Comparison of ENCODE assay signal across 8 cellular contexts in the genomic region with DNA sequence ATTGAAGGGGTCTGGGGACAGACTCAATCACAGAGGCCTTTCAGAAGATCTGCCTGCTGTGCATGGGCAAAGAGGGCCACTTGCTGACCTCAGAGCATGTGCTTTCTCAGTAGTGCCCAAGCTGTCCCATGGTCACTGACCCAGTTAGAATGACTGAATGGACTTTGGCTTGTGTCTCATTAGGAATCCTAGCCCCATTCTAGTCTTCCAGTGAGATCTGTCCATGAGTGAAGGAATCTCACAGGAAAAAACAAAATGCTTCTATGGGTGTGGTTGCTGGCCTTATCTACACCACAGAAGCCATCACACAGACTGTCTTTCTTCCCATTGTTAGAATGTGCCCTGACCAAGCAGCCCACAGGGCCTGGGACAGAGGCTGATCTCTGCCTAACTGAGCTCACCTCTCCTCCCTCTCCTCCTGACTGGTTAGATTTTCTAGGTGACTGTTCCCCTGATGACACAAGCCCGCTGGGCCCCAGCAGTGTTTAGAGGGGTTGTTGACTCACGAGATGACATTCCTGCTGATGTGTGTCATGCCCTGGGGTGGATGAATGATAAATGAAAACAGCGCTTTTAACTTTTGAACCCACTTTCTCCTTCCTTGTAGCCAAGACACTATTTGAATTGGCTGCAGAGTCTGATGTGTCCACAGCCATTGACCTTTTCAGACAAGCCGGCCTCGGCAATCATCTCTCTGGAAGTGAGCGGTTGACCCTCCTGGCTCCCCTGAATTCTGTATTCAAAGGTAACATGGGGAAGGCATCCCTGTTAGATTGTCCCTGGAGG. TPM values are rescaled to one million over a fixed set of nuclear protein-coding genes. Genes with fewer than 3 reads are reported as not detected.
A peak's percentile ranks its signal among the peaks of the same experiment; 100 is the strongest.
DNase-seq lines count a peak whose midpoint lies in the region; ATAC-seq and TF ChIP-seq lines count a peak whose summit lies in the region.

No MANE protein-coding gene starts in this region.

- POLR2A ChIA-PET in GM10248 (lab: Yijun Ruan, JAX): no interaction called here
- POLR2A ChIA-PET in CD8-positive, alpha-beta memory T cell (lab: Charles Lee): no interaction called here

- H3K27ac ChIP-seq in CD8-positive, alpha-beta memory T cell (ENCODE audit: low read depth, low read length): no peak overlapping the region

- H3K36me3 ChIP-seq in CD8-positive, alpha-beta memory T cell (ENCODE audit: insufficient read depth, low read length): no peaks in the 10 kb centered on the region

- intact Hi-C loops in sciatic nerve (cut with DNase I): no loop called here

- H3K27me3 ChIP-seq in CD8-positive, alpha-beta memory T cell (ENCODE audit: insufficient read depth, low read length, poor library complexity, severe bottlenecking): no peaks in the 10 kb centered on the region

- H3K27ac Mint-ChIP-seq in CD8-positive, alpha-beta memory T cell: peak overlapping the region in 1 of 8 donors; percentile 47

- H3K36me3 Mint-ChIP-seq in CD8-positive, alpha-beta memory T cell: peaks cover 0 to 1% (median 0%) of the 10 kb centered on the region in 3 donors

- CTCF ChIA-PET in GM10248 (lab: Yijun Ruan, JAX): interaction anchor here (1.2 to 1.6 kb wide), 4 partner anchors 10 to 17 kb away, joined by 4 to 6 read pairs (median 5); no protein-coding TSS in a partner anchor
- CTCF ChIA-PET in CD8-positive, alpha-beta memory T cell (lab: Charles Lee): interaction anchor here (0.6 to 1.4 kb wide), 2 partner anchors 25 to 204 kb away, joined by 3 read pairs; a partner anchor contains a TSS

- DNase-seq in ELR (ENCODE audit: low read depth) (peak; percentile 99), SW 1271 (lab: John Stamatoyannopoulos, UW) (peak; percentile 93 to 96), foreskin melanocyte (peak; percentile 66), sciatic nerve (ENCODE audit: low spot score) (no peak), GM10248 (ENCODE audit: extremely low spot score) (no peak), NCI-H2081 (lab: John Stamatoyannopoulos, UW) (no peak)
- no peak for DNase-seq in CD8-positive, alpha-beta memory T cell

- H3K9me3 Mint-ChIP-seq in CD8-positive, alpha-beta memory T cell: no peaks in the 10 kb centered on the region

- H3K4me1 ChIP-seq in CD8-positive, alpha-beta memory T cell (ENCODE audit: insufficient read depth, low read length): no peaks in the 10 kb centered on the region

- no peak overlapping the region for H3K4me3 ChIP-seq in CD8-positive, alpha-beta memory T cell (ENCODE audit: low read length)

- H3K4me3 Mint-ChIP-seq in CD8-positive, alpha-beta memory T cell: no peak overlapping the region

- no peaks in the 10 kb centered on the region for H3K27me3 Mint-ChIP-seq in CD8-positive, alpha-beta memory T cell

- H3K4me1 Mint-ChIP-seq in CD8-positive, alpha-beta memory T cell: no peaks in the 10 kb centered on the region

- H3K9me3 ChIP-seq in CD8-positive, alpha-beta memory T cell (ENCODE audit: low read length): no peaks in the 10 kb centered on the region

- no peak for TF ChIP-seq CTCF in GM10248 (IDR thresholded peaks at IDR 0.05; ENCODE audit: control extremely low read depth, extremely low read depth, low read depth, missing control alignments)

- ATAC-seq in sciatic nerve (peak; percentile 69), GM18861 (IDR thresholded peaks at IDR 0.05; ENCODE audit: unreplicated experiment) (no peak)

RNA-seq across cellular contexts. Expression of a gene that starts 24.7 kb away (rescaled TPM):
- total RNA-seq in sciatic nerve: 232 TPM
- total RNA-seq in CD8-positive, alpha-beta memory T cell: 1 to 10 TPM; 8.8 to 9.2 TPM
- polyA plus RNA-seq in CD8-positive, alpha-beta memory T cell: 4.9 TPM

Comparison
In these comparisons a context has a peak if more than half of its experiments do, and no peak if none do; other contexts are left out.
1. DNase-seq: peak in ELR (single experiment), SW 1271 (2 of 2) and foreskin melanocyte (single experiment); none in sciatic nerve (single experiment), GM10248 (single experiment), NCI-H2081 (0 of 2) and CD8-positive, alpha-beta memory T cell (0 of 5).
2. RNA of a gene that starts 24.7 kb away (total RNA-seq): 232 TPM in sciatic nerve (single experiment); 8.8 to 9.2 TPM in CD8-positive, alpha-beta memory T cell; every median in the first group is over 10 times any median in the second.